In the genomic region with DNA sequence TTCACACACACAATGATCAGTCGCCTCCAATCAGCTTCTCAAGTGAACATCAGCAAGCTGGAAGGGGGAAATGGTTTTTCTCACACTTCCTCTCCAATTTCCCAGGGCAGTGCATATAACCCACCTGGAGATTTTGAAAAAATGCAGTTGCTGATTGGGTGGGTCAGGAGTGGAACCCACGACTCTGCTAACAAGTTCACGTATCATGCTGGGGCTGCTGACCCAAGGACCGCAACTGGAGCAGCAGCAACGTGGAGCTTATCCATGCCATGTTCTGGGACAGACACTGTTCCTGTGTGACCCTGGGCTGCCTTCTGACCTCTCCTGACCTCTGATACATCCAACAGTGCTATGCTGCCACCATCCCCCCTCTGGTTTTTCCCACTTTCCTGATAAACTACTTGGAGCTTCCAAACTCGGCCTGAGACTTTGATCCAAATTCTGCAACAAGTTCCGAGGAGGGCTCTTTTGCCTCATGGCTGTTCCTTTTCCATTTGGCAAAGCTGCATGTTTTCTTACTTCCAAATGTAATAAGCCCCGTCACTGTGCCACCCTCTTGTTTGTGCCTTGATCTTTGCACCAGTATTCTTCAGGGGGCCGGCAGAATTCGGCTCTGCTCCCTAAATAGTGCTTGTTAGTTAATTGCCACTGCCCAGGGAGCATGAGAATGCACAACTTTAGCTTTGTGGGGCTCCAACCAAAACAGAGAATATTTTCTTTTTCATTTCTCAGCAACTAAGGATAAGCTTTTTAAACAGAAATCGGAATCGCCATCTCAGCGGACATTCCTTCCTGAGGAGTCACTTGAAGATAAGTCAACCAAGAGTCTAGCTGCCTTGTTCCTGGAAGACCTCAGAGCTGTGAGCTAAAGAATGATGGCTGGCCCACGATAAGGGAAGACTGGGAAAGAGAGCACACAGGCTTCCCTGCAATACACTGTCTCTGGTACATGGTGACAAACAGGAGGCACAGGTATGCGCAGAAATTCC, we compare ENCODE assay signal across 11 cellular contexts.
A peak's percentile ranks its signal among the peaks of the same experiment; 100 is the strongest.
DNase-seq lines count a peak whose midpoint lies in the region; ATAC-seq and TF ChIP-seq lines count a peak whose summit lies in the region.
"Had no signal": no experiment of that assay in that cellular context is flagged by ENCODE, and none has a peak within 500 bp of the region (broad histone marks: within the 10 kb centered on the region; RNA-seq: fewer than 3 reads in every experiment).

No MANE protein-coding gene starts in this region.

- no peak for DNase-seq in activated CD4-positive, alpha-beta T cell treated with anti-CD3 and anti-CD28 coated beads, Interleukin-2, amount 10 ng/mL, durations not matched to agents 7 days and 5 days
- no peak for DNase-seq in activated CD4-positive, alpha-beta T cell treated with anti-CD3 and anti-CD28 coated beads for 1 hour
- no peak for DNase-seq in activated naive CD8-positive, alpha-beta T cell treated with anti-CD3 and anti-CD28 coated beads, Interleukin-2, amount 10 ng/mL, durations not matched to agents 7 days and 5 days
- DNase-seq in hepatic stellate cell (ENCODE audit: low spot score) (peak; percentile 61), stomach (no peak), middle frontal gyrus (ENCODE audit: extremely low spot score, low spot score) (no peak), NCI-H446 treated with DMSO at 0.1 percent for 48 hours (lab: John Stamatoyannopoulos, UW) (no peak)
- DNase-seq: Kasumi-1, lower lobe of right lung had no signal

- no peaks in the 10 kb centered on the region for H3K27me3 ChIP-seq in stomach

- peaks cover 20 to 64% (median 38%) of the 10 kb centered on the region in 4 donors for H3K4me1 ChIP-seq in stomach
- H3K4me1 ChIP-seq: A549, lower lobe of right lung had no signal

- no peak for TF ChIP-seq POLR2A in stomach (IDR thresholded peaks at IDR 0.05)

- H3K4me3 Mint-ChIP-seq in activated CD4-positive, alpha-beta T cell treated with anti-CD3 and anti-CD28 coated beads, Interleukin-2, amount 10 ng/mL, durations not matched to agents 7 days and 5 days = peak overlapping the region; percentile 57
- H3K4me3 Mint-ChIP-seq in activated naive CD8-positive, alpha-beta T cell treated with anti-CD3 and anti-CD28 coated beads, Interleukin-2, amount 10 ng/mL, durations not matched to agents 7 days and 5 days = peak overlapping the region; percentile 81

- intact Hi-C loops in stomach (cut with DNase I; ENCODE audit: low total_unique reads) = no loop called here

- peaks cover 21% of the 10 kb centered on the region for H3K4me1 Mint-ChIP-seq in activated CD4-positive, alpha-beta T cell treated with anti-CD3 and anti-CD28 coated beads, Interleukin-2, amount 10 ng/mL, durations not matched to agents 7 days and 5 days
- H3K4me1 Mint-ChIP-seq in activated naive CD8-positive, alpha-beta T cell treated with anti-CD3 and anti-CD28 coated beads, Interleukin-2, amount 10 ng/mL, durations not matched to agents 7 days and 5 days = peaks cover 19% of the 10 kb centered on the region

- H3K36me3 ChIP-seq in stomach = peaks cover 37 to 99% (median 82%) of the 10 kb centered on the region in 4 donors

- no peak overlapping the region for H3K4me3 ChIP-seq in stomach
- H3K4me3 ChIP-seq: A549, lower lobe of right lung had no signal

- H3K27me3 Mint-ChIP-seq in activated CD4-positive, alpha-beta T cell treated with anti-CD3 and anti-CD28 coated beads, Interleukin-2, amount 10 ng/mL, durations not matched to agents 7 days and 5 days = no peaks in the 10 kb centered on the region
- H3K27me3 Mint-ChIP-seq in activated naive CD8-positive, alpha-beta T cell treated with anti-CD3 and anti-CD28 coated beads, Interleukin-2, amount 10 ng/mL, durations not matched to agents 7 days and 5 days = no peaks in the 10 kb centered on the region

- POLR2A ChIA-PET in activated CD4-positive, alpha-beta T cell treated with anti-CD3 and anti-CD28 coated beads, Interleukin-2, amount 10 ng/mL, durations not matched to agents 7 days and 5 days (lab: Charles Lee) = no interaction called here
- POLR2A ChIA-PET in activated naive CD8-positive, alpha-beta T cell treated with anti-CD3 and anti-CD28 coated beads, Interleukin-2, amount 10 ng/mL, durations not matched to agents 7 days and 5 days (lab: Charles Lee) = interaction anchor here (1.0 kb wide), 1 partner anchor 74 kb away, joined by 3 read pairs; no protein-coding TSS in a partner anchor

- WGBS in stomach, 5 donors = 65 to 81% (median 76%) methylated on average over 15 of the region's 15 CpGs

- TF ChIP-seq EP300 in stomach (IDR thresholded peaks at IDR 0.05) = no peak

- H3K9me3 Mint-ChIP-seq in activated CD4-positive, alpha-beta T cell treated with anti-CD3 and anti-CD28 coated beads, Interleukin-2, amount 10 ng/mL, durations not matched to agents 7 days and 5 days = no peaks in the 10 kb centered on the region
- H3K9me3 Mint-ChIP-seq in activated naive CD8-positive, alpha-beta T cell treated with anti-CD3 and anti-CD28 coated beads, Interleukin-2, amount 10 ng/mL, durations not matched to agents 7 days and 5 days = no peaks in the 10 kb centered on the region

- no peak for ATAC-seq in activated naive CD8-positive, alpha-beta T cell treated with anti-CD3 and anti-CD28 coated beads, Interleukin-2, amount 10 ng/mL, durations not matched to agents 7 days and 5 days (ENCODE audit: low read depth)
- ATAC-seq in GM21576 (IDR thresholded peaks at IDR 0.05; ENCODE audit: unreplicated experiment) = no peak
- ATAC-seq: A549, lower lobe of right lung had no signal

- TF ChIP-seq CTCF in stomach (IDR thresholded peaks at IDR 0.05) = no peak

- H3K9me3 ChIP-seq in stomach = no peaks in the 10 kb centered on the region
- H3K9me3 ChIP-seq: A549, lower lobe of right lung had no signal

- peak overlapping the region; percentile 91 for H3K27ac Mint-ChIP-seq in activated CD4-positive, alpha-beta T cell treated with anti-CD3 and anti-CD28 coated beads, Interleukin-2, amount 10 ng/mL, durations not matched to agents 7 days and 5 days
- H3K27ac Mint-ChIP-seq in activated naive CD8-positive, alpha-beta T cell treated with anti-CD3 and anti-CD28 coated beads, Interleukin-2, amount 10 ng/mL, durations not matched to agents 7 days and 5 days = peak overlapping the region; percentile 95

- peaks cover 45% of the 10 kb centered on the region for H3K36me3 Mint-ChIP-seq in activated CD4-positive, alpha-beta T cell treated with anti-CD3 and anti-CD28 coated beads, Interleukin-2, amount 10 ng/mL, durations not matched to agents 7 days and 5 days (ENCODE audit: low read depth)
- peaks cover 14% of the 10 kb centered on the region for H3K36me3 Mint-ChIP-seq in activated naive CD8-positive, alpha-beta T cell treated with anti-CD3 and anti-CD28 coated beads, Interleukin-2, amount 10 ng/mL, durations not matched to agents 7 days and 5 days

- CTCF ChIA-PET in activated CD4-positive, alpha-beta T cell treated with anti-CD3 and anti-CD28 coated beads, Interleukin-2, amount 10 ng/mL, durations not matched to agents 7 days and 5 days (lab: Charles Lee) = interaction anchor here (1.2 to 2.0 kb wide), 4 partner anchors 10 to 404 kb away, joined by 3 to 6 read pairs (median 5); no protein-coding TSS in a partner anchor

- peak overlapping the region in 4 of 5 donors; percentile 38 to 83 (median 66) for H3K27ac ChIP-seq in stomach
- H3K27ac ChIP-seq: A549, lower lobe of right lung had no signal
